Comparison of ENCODE assay signal across 8 cellular contexts in genomic region chr6:142693446-142693845, GRCh38.
A peak's percentile ranks its signal among the peaks of the same experiment; 100 is the strongest.
DNase-seq lines count a peak whose midpoint lies in the region; ATAC-seq and TF ChIP-seq lines count a peak whose summit lies in the region.

No MANE protein-coding gene starts in this region.

- no peak for ATAC-seq in HG02759 (IDR thresholded peaks at IDR 0.05; ENCODE audit: unreplicated experiment)
- no peak for ATAC-seq in GM18498 (IDR thresholded peaks at IDR 0.05; ENCODE audit: unreplicated experiment)
- ATAC-seq in left lobe of liver = no peak

- TF ChIP-seq CTCF in AG09319 (IDR thresholded peaks at IDR 0.05; ENCODE audit: low read depth, low read length) = peak; percentile 17
- no peak for TF ChIP-seq CTCF in astrocyte of the spinal cord (IDR thresholded peaks at IDR 0.05; ENCODE audit: low read depth, low read length)

- DNase-seq in AG09319 (ENCODE audit: extremely low read depth, low read depth) = peak; percentile 56
- DNase-seq in HCEC 1CT = peak; percentile 87
- DNase-seq in astrocyte of the spinal cord (ENCODE audit: low read depth, low spot score) = peak; percentile 79
- DNase-seq in kidney tubule cell (ENCODE audit: low spot score) = peak; percentile 34
- DNase-seq in left lobe of liver (ENCODE audit: low spot score) = no peak
- no peak for DNase-seq in C1 segment of cervical spinal cord (lab: John Stamatoyannopoulos, UW)

- no peak overlapping the region for H3K4me3 ChIP-seq in astrocyte of the spinal cord (ENCODE audit: low read depth, low read length)

- in situ Hi-C loops in astrocyte of the spinal cord (cut with HindIII; ENCODE audit: low sequenced_read_pairs) = no loop called here

Comparison
In these comparisons a context has a peak if more than half of its experiments do, and no peak if none do; other contexts are left out.
1. DNase-seq: peak in AG09319 (single experiment), HCEC 1CT (single experiment), astrocyte of the spinal cord (single experiment) and kidney tubule cell (single experiment); none in left lobe of liver (single experiment) and C1 segment of cervical spinal cord (0 of 14).